Comparison of ENCODE assay signal across 8 cellular contexts in genomic region chr2:237474931-237475703, GRCh38. TPM values are rescaled to one million over a fixed set of nuclear protein-coding genes. Genes with fewer than 3 reads are reported as not detected.
DNase-seq lines count a peak whose midpoint lies in the region; ATAC-seq lines count a peak whose summit lies in the region.

No MANE protein-coding gene starts in this region.

- peak overlapping the region; percentile 58 for H3K27ac ChIP-seq in angular gyrus (ENCODE audit: low read depth, low read length)

- DNase-seq in GM03348 (ENCODE audit: low spot score) (peak; percentile 96), LHCN-M2 (ENCODE audit: low read depth) (peak; percentile 81), T-helper 2 cell (peak; percentile 53 to 73 (median 59)), hepatic stellate cell (ENCODE audit: low spot score) (peak; percentile 92), retina (peak; percentile 92), NCI-H1048 (lab: John Stamatoyannopoulos, UW) (no peak)

- ATAC-seq in GM21786 (IDR thresholded peaks at IDR 0.05; ENCODE audit: unreplicated experiment) = peak; percentile 84

RNA-seq across cellular contexts. Expression of gene MLPH, which starts 11.9 kb away (rescaled TPM):
- total RNA-seq in LHCN-M2 (2014; rRNA removed) = 145 and 155 TPM in 2 replicates
- 103 TPM for polyA plus RNA-seq in LHCN-M2 (2012)
